Comparison of ENCODE assay signal across 16 cellular contexts in the genomic region with DNA sequence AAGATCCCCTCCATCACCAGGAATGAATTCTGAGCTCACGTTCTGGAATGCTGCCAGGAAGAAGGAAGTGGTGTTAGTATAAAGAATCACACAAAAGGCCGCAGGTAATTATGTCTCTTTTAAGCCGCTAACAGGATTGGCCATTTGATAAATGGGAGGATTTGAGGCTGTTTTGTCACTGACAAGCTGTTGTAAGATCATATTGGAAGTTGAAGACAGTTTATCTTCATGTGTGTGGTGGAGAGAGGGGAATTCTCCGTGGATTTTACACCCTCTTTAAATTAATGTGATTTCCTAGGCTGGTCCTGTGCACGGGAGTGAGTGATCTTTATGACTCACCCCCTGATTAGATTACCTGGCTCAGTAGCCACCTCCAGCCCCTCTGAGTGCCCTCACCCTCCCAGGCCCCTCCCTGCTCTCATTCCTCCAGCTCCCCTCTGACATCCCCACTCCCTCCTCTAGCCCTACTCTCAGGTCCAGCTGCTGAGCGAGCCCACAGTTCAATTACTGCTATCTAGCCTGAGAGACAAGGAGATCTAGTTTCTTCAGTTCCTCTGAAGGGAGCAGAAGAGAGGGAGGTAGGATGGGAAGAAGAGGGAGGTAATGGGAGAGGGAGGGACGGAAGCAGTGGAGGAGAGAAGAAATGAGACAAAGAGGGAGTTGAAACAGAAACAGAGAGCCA.
DNase-seq lines count a peak whose midpoint lies in the region; ATAC-seq and TF ChIP-seq lines count a peak whose summit lies in the region.
"Had no signal": no experiment of that assay in that cellular context is flagged by ENCODE, and none has a peak within 500 bp of the region (broad histone marks: within the 10 kb centered on the region; RNA-seq: fewer than 3 reads in every experiment).

No MANE protein-coding gene starts in this region.

- H3K27ac ChIP-seq in Karpas-422 (ENCODE audit: low read length) = peak overlapping the region; percentile 83
- no peak overlapping the region for H3K27ac ChIP-seq in foreskin keratinocyte
- H3K27ac ChIP-seq: esophagus squamous epithelium, SJSA1 had no signal

- no peaks in the 10 kb centered on the region for H3K9me2 ChIP-seq in Karpas-422 (replicated peaks; ENCODE audit: insufficient read depth, low read length)

- H2AFZ ChIP-seq in Karpas-422 (ENCODE audit: low read length) = no peak overlapping the region

- H4K20me1 ChIP-seq in Karpas-422 (ENCODE audit: insufficient read depth, low read depth, low read length) = no peaks in the 10 kb centered on the region

- no peak overlapping the region for H3K4me2 ChIP-seq in Karpas-422 (ENCODE audit: low read depth, low read length, poor library complexity, severe bottlenecking)

- 0 out of 2 replicates have a peak overlapping the region, but pooled peaks have one; percentile 5 for H3K9ac ChIP-seq in Karpas-422 (ENCODE audit: low read length)

- H3K4me1 ChIP-seq in Karpas-422 (ENCODE audit: low read length) (peaks cover 96% of the 10 kb centered on the region), foreskin keratinocyte (no peaks in the 10 kb centered on the region)
- H3K4me1 ChIP-seq: SJSA1 had no signal

- no peaks in the 10 kb centered on the region for H3K36me3 ChIP-seq in Karpas-422 (ENCODE audit: insufficient read depth, low read length)
- H3K36me3 ChIP-seq: esophagus squamous epithelium, SJSA1 had no signal

- H3K27me3 ChIP-seq in Karpas-422 (ENCODE audit: low read length) = no peaks in the 10 kb centered on the region
- H3K27me3 ChIP-seq in foreskin keratinocyte = peaks cover 30% of the 10 kb centered on the region

- H3K4me3 ChIP-seq in Karpas-422 (ENCODE audit: low read length) = no peak overlapping the region
- H3K4me3 ChIP-seq: esophagus squamous epithelium, SJSA1 had no signal

- H3K79me2 ChIP-seq in Karpas-422 (ENCODE audit: low read length) = no peaks in the 10 kb centered on the region

- H3K9me3 ChIP-seq in Karpas-422 (ENCODE audit: low read length) = no peaks in the 10 kb centered on the region
- H3K9me3 ChIP-seq: esophagus squamous epithelium, SJSA1 had no signal

- peak; percentile 48 for ATAC-seq in foreskin keratinocyte
- no peak for ATAC-seq in esophagus mucosa
- ATAC-seq: activated CD4-positive, alpha-beta T cell treated with anti-CD3 and anti-CD28 coated beads for 36 hours; stimulated activated naive CD8-positive, alpha-beta T cell treated with anti-CD3 and anti-CD28 coated beads, Interleukin-15, Interleukin-2, amounts not matched to agents 100 U/mL and 50 U/mL, for 24 hours had no signal

- no peak for TF ChIP-seq CTCF in foreskin keratinocyte (conservative IDR thresholded peaks at IDR 0.05)

- DNase-seq in DMS53 (lab: John Stamatoyannopoulos, UW) (peak; percentile 80), Karpas-422 (no peak), NCI-H748 treated with DMSO at 0.1 percent for 48 hours (lab: John Stamatoyannopoulos, UW) (peak; percentile 57), foreskin keratinocyte (peak in 1 of 2 donors; percentile 14), COLO829 (ENCODE audit: low spot score) (no peak), activated T-cell treated with anti-CD3 and anti-CD28 coated beads for 4 hours (no peak), mucosa of gallbladder (ENCODE audit: low spot score) (no peak)
- DNase-seq: esophagus squamous epithelium, GOT3, NCI-H187 treated with DMSO at 0.1 percent for 48 hours, retina, T-helper 9 cell had no signal

Comparison
In these comparisons a context has a peak if more than half of its experiments do, and no peak if none do; other contexts are left out.
1. DNase-seq: peak in DMS53 (single experiment) and NCI-H748 treated with DMSO at 0.1 percent for 48 hours (single experiment); none in Karpas-422 (single experiment), COLO829 (single experiment), activated T-cell treated with anti-CD3 and anti-CD28 coated beads for 4 hours (single experiment) and mucosa of gallbladder (single experiment).